ENCODE assay signal across 20 cellular contexts in genomic region chrX:120794525-120794975, GRCh38.
A peak's percentile ranks its signal among the peaks of the same experiment; 100 is the strongest.
DNase-seq lines count a peak whose midpoint lies in the region; ATAC-seq, FAIRE-seq and TF ChIP-seq lines count a peak whose summit lies in the region.
"Had no signal": no experiment of that assay in that cellular context is flagged by ENCODE, and none has a peak within 500 bp of the region (broad histone marks: within the 10 kb centered on the region; RNA-seq: fewer than 3 reads in every experiment).

No MANE protein-coding gene starts in this region.

- no peak overlapping the region for H3K27ac Mint-ChIP-seq in stimulated activated naive CD8-positive, alpha-beta T cell treated with anti-CD3 and anti-CD28 coated beads, Interleukin-15, amount 100 ng/mL, for 72 hours
- no peak overlapping the region for H3K27ac Mint-ChIP-seq in activated CD8-positive, alpha-beta T cell treated with anti-CD3 and anti-CD28 coated beads, Interleukin-2, amount 10 ng/mL, durations not matched to agents 7 days and 5 days
- H3K27ac Mint-ChIP-seq: B cell, nephron, WTC11 had no signal

- no peak overlapping the region for H3K4me3 Mint-ChIP-seq in stimulated activated naive CD8-positive, alpha-beta T cell treated with anti-CD3 and anti-CD28 coated beads, Interleukin-15, amount 100 ng/mL, for 72 hours
- no peak overlapping the region for H3K4me3 Mint-ChIP-seq in activated CD8-positive, alpha-beta T cell treated with anti-CD3 and anti-CD28 coated beads, Interleukin-2, amount 10 ng/mL, durations not matched to agents 7 days and 5 days
- H3K4me3 Mint-ChIP-seq: B cell, nephron, WTC11 had no signal

- no peak overlapping the region for H3K9ac ChIP-seq in kidney (ENCODE audit: low read length in 2 of 2)

- in situ Hi-C loops in astrocyte of the spinal cord (cut with HindIII; ENCODE audit: low sequenced_read_pairs) = no loop called here

- H3K4me1 ChIP-seq in kidney (ENCODE audit: control insufficient read depth in 1 of 2, insufficient read depth in 1 of 2, low read depth in 1 of 2, low read length in 2 of 2) = no peaks in the 10 kb centered on the region
- H3K4me1 ChIP-seq: Caco-2 had no signal

- no peaks in the 10 kb centered on the region for H3K36me3 ChIP-seq in kidney (ENCODE audit: control insufficient read depth in 1 of 2, insufficient read depth in 2 of 2, low read length in 2 of 2)

- peaks cover 11% of the 10 kb centered on the region for H3K4me1 Mint-ChIP-seq in stimulated activated naive CD8-positive, alpha-beta T cell treated with anti-CD3 and anti-CD28 coated beads, Interleukin-15, amount 100 ng/mL, for 72 hours
- H3K4me1 Mint-ChIP-seq in activated CD8-positive, alpha-beta T cell treated with anti-CD3 and anti-CD28 coated beads, Interleukin-2, amount 10 ng/mL, durations not matched to agents 7 days and 5 days (ENCODE audit: low read depth) = peaks cover 3% of the 10 kb centered on the region

- H3K27me3 Mint-ChIP-seq in stimulated activated naive CD8-positive, alpha-beta T cell treated with anti-CD3 and anti-CD28 coated beads, Interleukin-15, amount 100 ng/mL, for 72 hours = no peaks in the 10 kb centered on the region
- no peaks in the 10 kb centered on the region for H3K27me3 Mint-ChIP-seq in activated CD8-positive, alpha-beta T cell treated with anti-CD3 and anti-CD28 coated beads, Interleukin-2, amount 10 ng/mL, durations not matched to agents 7 days and 5 days (ENCODE audit: low read depth)
- H3K27me3 Mint-ChIP-seq: B cell had no signal

- DNase-seq in EL = peak; percentile 8
- DNase-seq in HT1080 (ENCODE audit: low read depth) = peak; percentile 65
- peak; percentile 15 for DNase-seq in astrocyte of the spinal cord (ENCODE audit: low read depth, low spot score)
- no peak for DNase-seq in left ventricle myocardium superior
- no peak for DNase-seq in stimulated activated naive CD8-positive, alpha-beta T cell treated with anti-CD3 and anti-CD28 coated beads, Interleukin-15, amount 100 ng/mL, for 72 hours
- no peak for DNase-seq in activated CD8-positive, alpha-beta T cell treated with anti-CD3 and anti-CD28 coated beads, Interleukin-2, amount 10 ng/mL, durations not matched to agents 7 days and 5 days
- no peak for DNase-seq in kidney
- DNase-seq in AG08396 (ENCODE audit: low spot score) = no peak
- DNase-seq: activated effector memory CD4-positive, alpha-beta T cell treated with Interleukin-2 at 50 U/mL for 16 hours; amygdala; Caco-2; GOT3; mesenchymal stem cell; NCI-H1417; NCI-H526 treated with DMSO at 0.1 percent for 48 hours; T-helper 2 cell had no signal

- POLR2A ChIA-PET in activated CD8-positive, alpha-beta T cell treated with anti-CD3 and anti-CD28 coated beads, Interleukin-2, amount 10 ng/mL, durations not matched to agents 7 days and 5 days (lab: Charles Lee) = no interaction called here

- FAIRE-seq in kidney (lab: Jason Lieb, UNC) = no peak

- TF ChIP-seq CTCF in astrocyte of the spinal cord (IDR thresholded peaks at IDR 0.05; ENCODE audit: low read depth, low read length) (no peak), kidney (IDR thresholded peaks at IDR 0.05; ENCODE audit: borderline replicate concordance, extremely low read depth, insufficient read depth) (no peak)

- peak; percentile 40 for ATAC-seq in left ventricle myocardium superior
- ATAC-seq in stimulated activated naive CD8-positive, alpha-beta T cell treated with anti-CD3 and anti-CD28 coated beads, Interleukin-15, amount 100 ng/mL, for 72 hours = no peak
- ATAC-seq in activated CD8-positive, alpha-beta T cell treated with anti-CD3 and anti-CD28 coated beads, Interleukin-2, amount 10 ng/mL, durations not matched to agents 7 days and 5 days = no peak
- ATAC-seq: WTC11 had no signal

- H3K9me3 ChIP-seq in kidney (ENCODE audit: control insufficient read depth in 1 of 2, low read length in 2 of 2) = no peaks in the 10 kb centered on the region
- H3K9me3 ChIP-seq: Caco-2 had no signal

- intact Hi-C loops in left ventricle myocardium superior (cut with micrococcal nuclease) (loop anchor here (10.0 kb wide), 1 partner anchor 780 kb away; no protein-coding TSS in a partner anchor), kidney (cut with DNase I) (no loop called here)

- CTCF ChIA-PET in activated CD8-positive, alpha-beta T cell treated with anti-CD3 and anti-CD28 coated beads, Interleukin-2, amount 10 ng/mL, durations not matched to agents 7 days and 5 days (lab: Charles Lee) = no interaction called here

- H3K4me3 ChIP-seq in astrocyte of the spinal cord (ENCODE audit: low read depth, low read length) (no peak overlapping the region), kidney (ENCODE audit: low read length in 2 of 2) (no peak overlapping the region)
- H3K4me3 ChIP-seq: skin epidermis had no signal

- H3K27ac ChIP-seq in kidney (ENCODE audit: low read depth in 2 of 2, low read length in 2 of 2) = no peak overlapping the region
- H3K27ac ChIP-seq: skin epidermis had no signal

- H3K9me3 Mint-ChIP-seq in stimulated activated naive CD8-positive, alpha-beta T cell treated with anti-CD3 and anti-CD28 coated beads, Interleukin-15, amount 100 ng/mL, for 72 hours = no peaks in the 10 kb centered on the region
- H3K9me3 Mint-ChIP-seq in activated CD8-positive, alpha-beta T cell treated with anti-CD3 and anti-CD28 coated beads, Interleukin-2, amount 10 ng/mL, durations not matched to agents 7 days and 5 days (ENCODE audit: insufficient read depth) = no peaks in the 10 kb centered on the region
- H3K9me3 Mint-ChIP-seq: nephron, WTC11 had no signal

- no peaks in the 10 kb centered on the region for H3K36me3 Mint-ChIP-seq in activated CD8-positive, alpha-beta T cell treated with anti-CD3 and anti-CD28 coated beads, Interleukin-2, amount 10 ng/mL, durations not matched to agents 7 days and 5 days (ENCODE audit: low read depth)
- H3K36me3 Mint-ChIP-seq: WTC11 had no signal

Comparison
In these comparisons a context has a peak if more than half of its experiments do, and no peak if none do; other contexts are left out.
1. DNase-seq: peak in EL (single experiment), HT1080 (single experiment) and astrocyte of the spinal cord (single experiment); none in left ventricle myocardium superior (single experiment), stimulated activated naive CD8-positive, alpha-beta T cell treated with anti-CD3 and anti-CD28 coated beads, Interleukin-15, amount 100 ng/mL, for 72 hours (0 of 2), activated CD8-positive, alpha-beta T cell treated with anti-CD3 and anti-CD28 coated beads, Interleukin-2, amount 10 ng/mL, durations not matched to agents 7 days and 5 days (single experiment), kidney (single experiment) and AG08396 (single experiment).